ENCODE assay signal across 1 cellular context in the genomic region with DNA sequence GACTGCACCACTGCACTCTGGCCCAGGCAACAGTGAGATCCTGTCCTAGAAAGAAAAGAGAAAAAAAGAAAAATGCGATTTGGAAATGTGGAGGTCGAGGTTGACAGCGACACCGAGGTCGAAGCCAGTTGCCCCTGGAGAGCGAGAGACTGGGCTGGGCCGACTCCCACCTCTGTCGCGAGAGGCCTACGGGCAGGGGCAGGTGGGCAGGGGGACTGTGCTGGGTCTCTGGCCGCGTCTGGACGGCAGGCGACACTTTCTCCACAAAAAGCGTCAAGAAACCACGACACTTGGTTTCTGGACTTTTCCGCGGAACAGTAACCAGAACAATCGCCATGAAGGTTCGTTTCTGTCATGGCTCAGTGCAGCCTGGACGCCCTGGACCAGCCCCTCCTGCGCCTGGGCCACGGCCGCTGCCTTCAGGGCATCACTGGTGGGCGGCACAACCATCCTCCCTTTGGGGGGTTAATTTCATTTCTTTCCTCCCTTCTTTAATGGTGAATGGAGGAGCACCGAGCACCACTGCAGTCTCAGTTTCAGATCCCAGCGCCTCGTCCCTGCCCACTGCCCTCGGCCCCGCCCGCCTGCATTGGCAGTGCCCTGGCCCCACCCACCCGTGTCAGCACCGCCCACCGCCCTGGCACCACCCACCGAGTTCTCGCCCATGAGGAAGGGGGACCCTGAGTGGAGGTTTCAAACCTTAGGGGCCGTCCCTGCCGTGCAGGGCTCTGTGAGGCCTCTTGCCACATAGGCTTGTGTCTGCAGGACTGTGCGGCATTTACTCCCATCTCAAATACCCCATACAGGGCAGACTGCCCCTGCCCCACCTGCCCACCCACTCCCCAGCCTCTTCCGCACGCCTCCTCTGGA.
TF ChIP-seq lines count a peak whose summit lies in the region.

No MANE protein-coding gene starts in this region.

TF ChIP-seq in IMR-90, 13 proteins besides CTCF, POLR2A, EP300 and RAD21:
- no peak for TF ChIP-seq RCOR1 (IDR thresholded peaks at IDR 0.05; ENCODE audit: insufficient replicate concordance, low read length)
- no peak for TF ChIP-seq MAFK (IDR thresholded peaks at IDR 0.05; ENCODE audit: low read depth, low read length)
- TF ChIP-seq, protein P1, sequence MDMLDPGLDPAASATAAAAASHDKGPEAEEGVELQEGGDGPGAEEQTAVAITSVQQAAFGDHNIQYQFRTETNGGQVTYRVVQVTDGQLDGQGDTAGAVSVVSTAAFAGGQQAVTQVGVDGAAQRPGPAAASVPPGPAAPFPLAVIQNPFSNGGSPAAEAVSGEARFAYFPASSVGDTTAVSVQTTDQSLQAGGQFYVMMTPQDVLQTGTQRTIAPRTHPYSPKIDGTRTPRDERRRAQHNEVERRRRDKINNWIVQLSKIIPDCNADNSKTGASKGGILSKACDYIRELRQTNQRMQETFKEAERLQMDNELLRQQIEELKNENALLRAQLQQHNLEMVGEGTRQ (IDR thresholded peaks at IDR 0.05; ENCODE audit: low read depth, low read length): no peak
- no peak for TF ChIP-seq CEBPB (IDR thresholded peaks at IDR 0.05; ENCODE audit: low read depth, low read length)
- no peak for TF ChIP-seq MAZ (IDR thresholded peaks at IDR 0.05; ENCODE audit: borderline replicate concordance, low read depth, low read length)
- no peak for TF ChIP-seq RFX5 (IDR thresholded peaks at IDR 0.05; ENCODE audit: low read depth, low read length)
- no peak for TF ChIP-seq NFE2L2 (IDR thresholded peaks at IDR 0.05; ENCODE audit: low read depth, low read length)
- no peak for TF ChIP-seq SMC3 (IDR thresholded peaks at IDR 0.05; ENCODE audit: low read depth, low read length)
TF ChIP-seq in IMR-90: peak in this region for 0.
